Comparison of ENCODE assay signal across 8 cellular contexts in the genomic region with DNA sequence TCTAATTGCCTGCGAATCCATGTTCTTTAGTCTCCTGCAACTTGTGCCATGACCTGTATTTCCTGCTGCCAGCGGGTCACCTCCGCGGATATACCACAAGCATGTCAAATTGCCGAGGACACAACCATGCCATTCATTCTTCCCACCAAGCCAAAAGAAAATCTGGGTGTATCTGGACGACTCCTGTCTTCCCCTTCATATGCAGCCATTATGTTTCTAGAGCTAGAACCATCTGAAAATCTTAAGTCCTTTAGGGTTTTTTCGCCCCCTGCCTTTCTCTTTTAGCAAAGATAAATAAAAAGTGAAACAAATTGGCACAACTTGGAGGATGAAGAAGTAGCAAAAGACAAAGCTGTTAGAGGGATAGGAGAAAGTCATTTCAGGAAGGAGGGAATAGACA.
A peak's percentile ranks its signal among the peaks of the same experiment; 100 is the strongest.
DNase-seq lines count a peak whose midpoint lies in the region; ATAC-seq, FAIRE-seq and TF ChIP-seq lines count a peak whose summit lies in the region.

No MANE protein-coding gene starts in this region.

- no peaks in the 10 kb centered on the region for H3K27me3 ChIP-seq in esophagus muscularis mucosa
- H3K27me3 ChIP-seq in skeletal muscle tissue (ENCODE audit: control insufficient read depth in 3 of 3, insufficient read depth in 3 of 3, low read length in 3 of 3), result no peaks in the 10 kb centered on the region

- H3K4me3 ChIP-seq in esophagus muscularis mucosa (peak overlapping the region in 1 of 4 donors; percentile 93), skeletal muscle tissue (ENCODE audit: low read length in 3 of 3) (no peak overlapping the region)

- TF ChIP-seq CTCF in esophagus muscularis mucosa (IDR thresholded peaks at IDR 0.05), result no peak

- FAIRE-seq in HTR-8/SVneo (lab: Jason Lieb, UNC), result no peak

- TF ChIP-seq EP300 in esophagus muscularis mucosa (IDR thresholded peaks at IDR 0.05), result no peak

- DNase-seq in NCI-H748 (lab: John Stamatoyannopoulos, UW; ENCODE audit: unreplicated experiment) (peak; percentile 32), NCI-H748 treated with DMSO at 0.1 percent for 48 hours (lab: John Stamatoyannopoulos, UW) (no peak), RKO (ENCODE audit: low spot score) (peak; percentile 29), esophagus muscularis mucosa (ENCODE audit: extremely low spot score) (no peak), H4 (ENCODE audit: low spot score) (no peak), HTR-8/SVneo (ENCODE audit: insufficient read length, low spot score) (no peak)

- peaks cover 26 to 54% (median 41%) of the 10 kb centered on the region in 4 donors for H3K4me1 ChIP-seq in esophagus muscularis mucosa
- peaks cover 24 to 46% (median 27%) of the 10 kb centered on the region in 3 donors for H3K4me1 ChIP-seq in skeletal muscle tissue (ENCODE audit: control insufficient read depth in 3 of 3, insufficient read depth in 3 of 3, low read length in 3 of 3)

- intact Hi-C loops in esophagus muscularis mucosa (cut with DNase I), result loop anchor here (2.0 to 10.0 kb wide), 2 partner anchors 241 to 455 kb away; no protein-coding TSS in a partner anchor

- H3K27ac ChIP-seq in esophagus muscularis mucosa (replicated peaks in 1 of 4), result peak overlapping the region; percentile 96 to 100 (median 98)
- peak overlapping the region; percentile 99 for H3K27ac ChIP-seq in skeletal muscle tissue (ENCODE audit: low read depth, low read length)

- 71% methylated on average over 7 of the region's 7 CpGs for WGBS in esophagus muscularis mucosa

- ATAC-seq in HG03432 (IDR thresholded peaks at IDR 0.05; ENCODE audit: unreplicated experiment), result no peak

- no peaks in the 10 kb centered on the region for H3K36me3 ChIP-seq in esophagus muscularis mucosa
- no peaks in the 10 kb centered on the region for H3K36me3 ChIP-seq in skeletal muscle tissue (ENCODE audit: control insufficient read depth in 3 of 3, insufficient read depth in 3 of 3, low read length in 3 of 3)

- peak overlapping the region in 2 of 3 donors; percentile 17 to 96 for H3K9ac ChIP-seq in skeletal muscle tissue (ENCODE audit: low read depth in 1 of 3, low read length in 3 of 3)

- no peak for TF ChIP-seq POLR2A in esophagus muscularis mucosa (IDR thresholded peaks at IDR 0.05; ENCODE audit: low read depth)

- H3K9me3 ChIP-seq in esophagus muscularis mucosa, result no peaks in the 10 kb centered on the region
- no peaks in the 10 kb centered on the region for H3K9me3 ChIP-seq in skeletal muscle tissue (ENCODE audit: control insufficient read depth in 3 of 3, low read length in 3 of 3)

Comparison
In these comparisons a context has a peak if more than half of its experiments do, and no peak if none do; other contexts are left out.
1. DNase-seq: peak in NCI-H748 (single experiment) and RKO (single experiment); none in NCI-H748 treated with DMSO at 0.1 percent for 48 hours (single experiment), esophagus muscularis mucosa (single experiment), H4 (single experiment) and HTR-8/SVneo (single experiment).